Comparison of ENCODE assay signal across 8 cellular contexts in genomic region chr14:69610859-69611263, GRCh38. TPM values are rescaled to one million over a fixed set of nuclear protein-coding genes. Genes with fewer than 3 reads are reported as not detected.
DNase-seq lines count a peak whose midpoint lies in the region; ATAC-seq, FAIRE-seq and TF ChIP-seq lines count a peak whose summit lies in the region.

No MANE protein-coding gene starts in this region.

- peak overlapping the region; percentile 97 for H3K4me2 ChIP-seq in OCI-LY3 (ENCODE audit: low read length)
- peak overlapping the region; percentile 89 for H3K4me2 ChIP-seq in neural cell (ENCODE audit: low read length)

- no peaks in the 10 kb centered on the region for H3K36me3 Mint-ChIP-seq in endodermal cell (ENCODE audit: low read depth)

- H3K27me3 Mint-ChIP-seq in endodermal cell (ENCODE audit: insufficient read depth) = no peaks in the 10 kb centered on the region

- no peak for FAIRE-seq in RCC 7860 (lab: Jason Lieb, UNC)

- no peak for TF ChIP-seq EP300 in neural cell (conservative IDR thresholded peaks at IDR 0.05; ENCODE audit: poor library complexity, severe bottlenecking)

- H3K4me3 ChIP-seq in OCI-LY3 (ENCODE audit: low read length) (peak overlapping the region; percentile 87), endodermal cell (ENCODE audit: low read length) (peak overlapping the region; percentile 77), neural cell (ENCODE audit: low read length) (peak overlapping the region; percentile 92)

- H3K9ac ChIP-seq in OCI-LY3 (ENCODE audit: low read length) = peak overlapping the region; percentile 80
- H3K9ac ChIP-seq in endodermal cell (ENCODE audit: extremely low read depth, low read length, poor library complexity, severe bottlenecking) = peak overlapping the region; percentile 29
- peak overlapping the region; percentile 80 for H3K9ac ChIP-seq in neural cell (ENCODE audit: low read length)

- TF ChIP-seq CTCF in OCI-LY3 (IDR thresholded peaks at IDR 0.05; ENCODE audit: low read depth, low read length) (no peak), endodermal cell (conservative IDR thresholded peaks at IDR 0.05) (no peak), neural cell (IDR thresholded peaks at IDR 0.05; ENCODE audit: poor library complexity, severe bottlenecking) (no peak), omental fat pad (IDR thresholded peaks at IDR 0.05) (no peak)

- no peak for TF ChIP-seq RAD21 in neural cell (conservative IDR thresholded peaks at IDR 0.05)

- peaks cover 37% of the 10 kb centered on the region for H3K4me1 Mint-ChIP-seq in endodermal cell

- no peaks in the 10 kb centered on the region for H3K9me3 Mint-ChIP-seq in endodermal cell

- H3K9me3 ChIP-seq in OCI-LY3 (ENCODE audit: insufficient read depth, low read length) (no peaks in the 10 kb centered on the region), endodermal cell (ENCODE audit: control insufficient read depth, low read length) (no peaks in the 10 kb centered on the region), neural cell (ENCODE audit: low read length) (no peaks in the 10 kb centered on the region)

- WGBS in endodermal cell (ENCODE audit: insufficient coverage in 1 of 2, insufficient read length in 1 of 2), 2 experiments = 12 to 17% methylated on average over 6 to 10 of the region's 10 CpGs

- H3K27me3 ChIP-seq in OCI-LY3 (ENCODE audit: low read depth, low read length) (no peaks in the 10 kb centered on the region), endodermal cell (ENCODE audit: control insufficient read depth, insufficient read depth, low read length, poor library complexity, severe bottlenecking) (no peaks in the 10 kb centered on the region), neural cell (ENCODE audit: insufficient read depth, low read depth, low read length) (no peaks in the 10 kb centered on the region)

- peak overlapping the region; percentile 64 for H3K4me3 Mint-ChIP-seq in endodermal cell

- H3K27ac ChIP-seq in OCI-LY3 (ENCODE audit: low read length) (peak overlapping the region; percentile 42), endodermal cell (ENCODE audit: low read depth, low read length) (no peak overlapping the region), neural cell (ENCODE audit: low read length) (peak overlapping the region; percentile 93)

- peak overlapping the region; percentile 94 for H3K27ac Mint-ChIP-seq in endodermal cell

- H3K9me2 ChIP-seq in neural cell (ENCODE audit: insufficient read depth, low read length) = no peaks in the 10 kb centered on the region

- no peaks in the 10 kb centered on the region for H3K36me3 ChIP-seq in OCI-LY3 (replicated peaks; ENCODE audit: low read depth, low read length)
- H3K36me3 ChIP-seq in endodermal cell (ENCODE audit: control insufficient read depth, insufficient read depth, low read length) = no peaks in the 10 kb centered on the region
- H3K36me3 ChIP-seq in neural cell (ENCODE audit: insufficient read depth, low read length) = no peaks in the 10 kb centered on the region

- H4K20me1 ChIP-seq in OCI-LY3 (ENCODE audit: insufficient read depth, low read length) (no peaks in the 10 kb centered on the region), neural cell (ENCODE audit: insufficient read depth) (no peaks in the 10 kb centered on the region)

- peaks cover 30% of the 10 kb centered on the region for H3K79me2 ChIP-seq in OCI-LY3 (ENCODE audit: low read length)
- H3K79me2 ChIP-seq in neural cell (replicated peaks; ENCODE audit: insufficient read depth, low read length) = peaks cover 34% of the 10 kb centered on the region

- ATAC-seq in HG03039 (IDR thresholded peaks at IDR 0.05; ENCODE audit: unreplicated experiment) = no peak
- no peak for ATAC-seq in omental fat pad (ENCODE audit: low FRiP score)

- H3K4me1 ChIP-seq in OCI-LY3 (ENCODE audit: low read length) = peaks cover 49% of the 10 kb centered on the region
- peaks cover 12% of the 10 kb centered on the region for H3K4me1 ChIP-seq in endodermal cell (ENCODE audit: control insufficient read depth, insufficient read depth, low read length)

- H2AFZ ChIP-seq in OCI-LY3 (ENCODE audit: low read depth, low read length) = peak overlapping the region; percentile 84
- H2AFZ ChIP-seq in neural cell (ENCODE audit: low read depth, low read length) = peak overlapping the region; percentile 92

- H3F3A ChIP-seq in neural cell (ENCODE audit: insufficient read depth, low read length, poor library complexity, severe bottlenecking) = no peaks in the 10 kb centered on the region

- DNase-seq in GM03348 (ENCODE audit: low spot score) = peak; percentile 24
- DNase-seq in endodermal cell = peak; percentile 74
- DNase-seq in GF-D8 (lab: John Stamatoyannopoulos, UW) = no peak
- no peak for DNase-seq in RCC 7860 (ENCODE audit: low spot score)
- DNase-seq in omental fat pad (ENCODE audit: low spot score) = no peak

TF ChIP-seq in neural cell, 6 proteins besides CTCF, POLR2A, EP300 and RAD21:
- TF ChIP-seq SMC3 (conservative IDR thresholded peaks at IDR 0.05; ENCODE audit: poor library complexity) (no peak), MXI1 (conservative IDR thresholded peaks at IDR 0.05; ENCODE audit: poor library complexity, severe bottlenecking) (no peak), TAF1 (IDR thresholded peaks at IDR 0.05; ENCODE audit: low read depth) (no peak), POLR2AphosphoS5 (IDR thresholded peaks at IDR 0.05) (no peak), REST (IDR thresholded peaks at IDR 0.05; ENCODE audit: borderline replicate concordance) (no peak), EZH2 (IDR thresholded peaks at IDR 0.05; ENCODE audit: borderline replicate concordance, insufficient read depth, low read length, poor library complexity, severe bottlenecking) (no peak)

RNA-seq across cellular contexts. Expression of gene SUSD6, which starts 0.5 kb away (rescaled TPM):
- total RNA-seq in endodermal cell (1 to 10 TPM; 5.7 to 5.9 TPM), omental fat pad (10 to 100 TPM; 31.1 to 73.3 (median 52.7) TPM)
- polyA plus RNA-seq in endodermal cell (2013, experiment 1 of 2) = 10.2 TPM
- 8.1 TPM for polyA plus RNA-seq in endodermal cell (2013, experiment 2 of 2)
- 5.1 and 5.2 TPM in 2 replicates for polyA plus RNA-seq in neural cell
- polyA minus RNA-seq in neural cell = 11.7 and 14.2 TPM in 2 replicates

RNA-seq across cellular contexts. Expression of gene CCDC177, which starts 36.2 kb away (rescaled TPM):
- total RNA-seq in endodermal cell = 1 to 10 TPM; 4.0 to 5.8 TPM
- 3.3 TPM for polyA plus RNA-seq in endodermal cell (2013, experiment 1 of 2)
- polyA plus RNA-seq in endodermal cell (2013, experiment 2 of 2) = 3.1 TPM
- 3.2 and 4.3 TPM in 2 replicates for polyA plus RNA-seq in neural cell
- 14.9 and 16.3 TPM in 2 replicates for polyA minus RNA-seq in neural cell
- under 1 TPM in 1 of 4 donors, not detected in 3; 0.09 TPM for total RNA-seq in omental fat pad

Comparison
In these comparisons a context has a peak if more than half of its experiments do, and no peak if none do; other contexts are left out.
1. DNase-seq: peak in GM03348 (single experiment) and endodermal cell (single experiment); none in GF-D8 (single experiment), RCC 7860 (single experiment) and omental fat pad (single experiment).
2. H3K9ac ChIP-seq: peak in every context shown above with its lines; median percentile 80 in OCI-LY3; 80 in neural cell; 29 in endodermal cell.
3. RNA of gene SUSD6, which starts 0.5 kb away (total RNA-seq): 31.1 to 73.3 TPM in omental fat pad; 5.7 to 5.9 TPM in endodermal cell; every median in the first group is over 4 times any median in the second.
4. RNA of gene CCDC177, which starts 36.2 kb away (total RNA-seq): 4.0 to 5.8 TPM in endodermal cell; 0.09 TPM in omental fat pad; every median in the first group is over 4 times any median in the second.
5. Peak in every context shown above with its lines, with median percentiles within 50 percentile points of each other: H3K4me3 ChIP-seq.